ENCODE assay signal across 8 cellular contexts in the genomic region with DNA sequence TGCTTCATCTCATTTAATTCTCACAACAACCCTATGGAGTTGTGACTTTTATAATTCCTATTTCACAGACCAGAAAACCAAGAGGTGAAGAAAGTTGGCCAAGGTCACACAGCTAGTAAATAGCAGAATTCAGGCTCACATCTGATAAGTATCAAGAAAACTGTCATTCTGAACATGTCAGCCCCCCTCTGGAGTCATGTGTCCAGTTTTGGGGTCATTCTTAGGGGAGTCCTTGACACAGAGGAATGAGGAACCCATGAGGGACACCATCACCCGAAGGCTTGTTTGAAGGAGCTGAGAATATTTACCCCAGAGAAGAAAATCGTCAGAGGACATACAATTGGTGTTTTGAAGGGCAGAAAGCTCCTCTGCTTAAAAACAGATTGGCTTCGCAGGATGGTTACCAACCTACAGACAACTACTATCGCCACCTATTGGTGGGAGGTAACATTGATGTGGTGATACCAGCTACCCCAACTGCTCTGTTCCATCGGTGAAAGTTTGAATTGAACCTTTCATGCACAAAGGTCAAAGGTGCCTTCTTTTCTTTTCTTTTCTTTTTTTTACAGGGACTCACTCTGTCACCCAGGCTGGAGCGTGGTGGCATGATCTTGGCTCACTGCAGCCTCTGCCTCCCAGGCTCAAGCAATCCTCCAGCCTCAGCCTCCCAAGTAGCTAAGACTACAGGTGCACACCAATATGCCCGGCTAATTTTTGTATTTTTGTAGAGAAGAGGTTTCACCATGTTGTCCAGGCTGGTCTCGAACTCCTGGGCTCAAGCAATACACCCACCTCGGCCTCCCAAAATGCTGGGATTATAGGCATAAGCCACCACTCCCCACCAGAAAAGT. TPM values are rescaled to one million over a fixed set of nuclear protein-coding genes. Genes with fewer than 3 reads are reported as not detected.
DNase-seq lines count a peak whose midpoint lies in the region; ATAC-seq and TF ChIP-seq lines count a peak whose summit lies in the region.

No MANE protein-coding gene starts in this region.

- peaks cover 0 to 7% of the 10 kb centered on the region in 2 donors for H3K27me3 Mint-ChIP-seq in T-cell

- DNase-seq in activated gamma-delta T cell treated with Interleukin-2 at 50 U/mL for 16 hours = peak; percentile 52
- no peak for DNase-seq in activated gamma-delta T cell (lab: John Stamatoyannopoulos, UW)
- peak; percentile 77 for DNase-seq in NCI-H1436 (lab: John Stamatoyannopoulos, UW)
- DNase-seq in T-cell = peak in 32 of 34 experiments; percentile 12 to 73 (median 50)
- DNase-seq in astrocyte of the spinal cord (ENCODE audit: low read depth, low spot score) = peak; percentile 48
- peak; percentile 84 for DNase-seq in iPS-NIHi7 (ENCODE audit: extremely low spot score)
- DNase-seq in stimulated activated CD4-positive, alpha-beta T cell treated with anti-CD3 and anti-CD28 coated beads, Interleukin-1b, Interleukin-23, amount 100 ng/mL, for 48 hours = peak; percentile 42

- no peaks in the 10 kb centered on the region for H3K36me3 Mint-ChIP-seq in T-cell

- no peak overlapping the region for H3K4me3 ChIP-seq in astrocyte of the spinal cord (ENCODE audit: low read depth, low read length)

- in situ Hi-C loops in astrocyte of the spinal cord (cut with HindIII; ENCODE audit: low sequenced_read_pairs) = no loop called here

- CTCF ChIA-PET in T-cell (lab: Charles Lee) = interaction anchor here (0.6 to 3.2 kb wide), 39 partner anchors 9 to 405 kb away, joined by 3 to 37 read pairs (median 4); partner anchors contain the start of genes NIPAL3 (in 1 of the 2), RCAN3 (in 1 of the 2) and STPG1 (in 1 of the 2)

- POLR2A ChIA-PET in T-cell (lab: Charles Lee) = interaction anchor here (0.6 to 0.7 kb wide), 5 partner anchors 50 to 158 kb away, joined by 3 to 9 read pairs (median 5); partner anchors contain the start of gene CLIC4 (in 1 of the 2)

- H3K4me3 Mint-ChIP-seq in T-cell = no peak overlapping the region

- ATAC-seq in T-cell (replicated peaks in 1 of 4) (peak; percentile 96 to 99 (median 98)), GM19455 (IDR thresholded peaks at IDR 0.05; ENCODE audit: unreplicated experiment) (no peak)

- H3K9me3 Mint-ChIP-seq in T-cell = no peaks in the 10 kb centered on the region

- H3K27ac Mint-ChIP-seq in T-cell = peak overlapping the region; percentile 79 to 86

- peaks cover 6 to 9% (median 8%) of the 10 kb centered on the region in 3 donors for H3K4me1 Mint-ChIP-seq in T-cell

- TF ChIP-seq CTCF in astrocyte of the spinal cord (IDR thresholded peaks at IDR 0.05; ENCODE audit: low read depth, low read length) = peak; percentile 79

RNA-seq across cellular contexts. Expression of gene NCMAP, which starts 31.3 kb away (rescaled TPM):
- total RNA-seq in T-cell = under 1 TPM in 4 of 5 donors, not detected in 1; 0.13 to 0.23 (median 0.19) TPM

RNA-seq across cellular contexts. Expression of gene SRRM1, which starts 55.9 kb away (rescaled TPM):
- total RNA-seq in T-cell = 100 to 1,000 TPM; 158 to 303 (median 181) TPM
